Comparison of ENCODE assay signal across 8 cellular contexts in the genomic region with DNA sequence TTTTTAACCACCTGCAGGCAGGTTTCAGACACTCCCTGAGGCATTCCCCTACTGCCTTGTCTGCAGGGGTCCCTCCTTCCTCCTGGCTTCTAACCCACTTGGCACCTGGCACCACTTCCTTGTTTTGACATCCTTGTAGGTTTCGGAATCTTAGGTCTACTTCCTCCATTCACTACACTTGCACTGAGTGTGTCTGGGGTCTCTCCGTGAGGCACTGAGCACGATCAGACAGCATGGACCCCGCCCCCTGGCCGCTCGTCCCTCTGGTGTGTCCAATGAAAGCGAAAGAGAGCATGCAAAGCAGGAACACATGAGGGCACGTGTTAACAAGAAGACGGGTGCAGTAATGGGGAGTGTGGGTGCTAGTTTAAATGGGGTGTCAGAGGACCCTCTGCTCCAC.
DNase-seq lines count a peak whose midpoint lies in the region; ATAC-seq, FAIRE-seq and TF ChIP-seq lines count a peak whose summit lies in the region.

No MANE protein-coding gene starts in this region.

- H4K20me1 ChIP-seq in astrocyte (ENCODE audit: insufficient read depth, low read length): no peaks in the 10 kb centered on the region

- peak; percentile 94 for ATAC-seq in GM18505 (IDR thresholded peaks at IDR 0.05; ENCODE audit: unreplicated experiment)
- ATAC-seq in GM21825 (IDR thresholded peaks at IDR 0.05; ENCODE audit: unreplicated experiment): peak; percentile 89
- no peak for ATAC-seq in thoracic aorta (ENCODE audit: insufficient number of reproducible peaks, low FRiP score, low read depth)

- H3K4me3 ChIP-seq in astrocyte (ENCODE audit: insufficient read depth, low read depth, low read length) (no peak overlapping the region), thoracic aorta (peak overlapping the region; percentile 36), sigmoid colon (no peak overlapping the region)

- H3K36me3 ChIP-seq in astrocyte (ENCODE audit: insufficient read depth, low read length) (no peaks in the 10 kb centered on the region), thoracic aorta (no peaks in the 10 kb centered on the region), sigmoid colon (no peaks in the 10 kb centered on the region)

- H3K4me3 Mint-ChIP-seq in astrocyte (ENCODE audit: unreplicated experiment): no peak overlapping the region

- no peak for FAIRE-seq in astrocyte (lab: Jason Lieb, UNC)

- no peaks in the 10 kb centered on the region for H3K36me3 Mint-ChIP-seq in astrocyte (ENCODE audit: low read depth, unreplicated experiment)

- no peak overlapping the region for H3K9ac ChIP-seq in astrocyte (ENCODE audit: low read length)

- no peaks in the 10 kb centered on the region for H3K79me2 ChIP-seq in astrocyte (ENCODE audit: insufficient read depth, low read length)

- TF ChIP-seq CTCF in astrocyte (IDR thresholded peaks at IDR 0.05; ENCODE audit: insufficient read depth, low read depth, low read length): no peak
- TF ChIP-seq CTCF in thoracic aorta (IDR thresholded peaks at IDR 0.05): no peak
- no peak for TF ChIP-seq CTCF in sigmoid colon (IDR thresholded peaks at IDR 0.05)

- H3K27me3 ChIP-seq in astrocyte (ENCODE audit: insufficient read depth, low read length) (no peaks in the 10 kb centered on the region), thoracic aorta (replicated peaks; ENCODE audit: insufficient read depth) (no peaks in the 10 kb centered on the region), sigmoid colon (no peaks in the 10 kb centered on the region)

- DNase-seq in LoVo (ENCODE audit: low spot score): peak; percentile 38
- no peak for DNase-seq in astrocyte (ENCODE audit: low read depth)
- DNase-seq in thoracic aorta (ENCODE audit: low spot score): no peak
- no peak for DNase-seq in NCI-H82 treated with DMSO at 0.1 percent for 48 hours (lab: John Stamatoyannopoulos, UW; ENCODE audit: unreplicated experiment)
- no peak for DNase-seq in NCI-H510A treated with DMSO at 0.1 percent for 48 hours (lab: John Stamatoyannopoulos, UW)
- no peak for DNase-seq in sigmoid colon

- H2AFZ ChIP-seq in astrocyte (ENCODE audit: low read depth, low read length): peak overlapping the region; percentile 26

- no peak for TF ChIP-seq POLR2A in GM18505 (IDR thresholded peaks at IDR 0.05; ENCODE audit: borderline replicate concordance, extremely low read depth, insufficient read depth, insufficient read length)
- TF ChIP-seq POLR2A in sigmoid colon (IDR thresholded peaks at IDR 0.05): no peak

- no peak overlapping the region for H3K4me2 ChIP-seq in astrocyte (ENCODE audit: low read length)

- H3K9me3 ChIP-seq in astrocyte (ENCODE audit: insufficient read depth, low read depth, low read length) (no peaks in the 10 kb centered on the region), thoracic aorta (no peaks in the 10 kb centered on the region), sigmoid colon (no peaks in the 10 kb centered on the region)

- intact Hi-C loops in sigmoid colon (cut with DNase I): no loop called here

- H3K4me1 ChIP-seq in astrocyte (ENCODE audit: insufficient read depth, low read length) (peaks cover 7% of the 10 kb centered on the region), thoracic aorta (ENCODE audit: control insufficient read depth in 1 of 2, low read depth in 2 of 2) (no peaks in the 10 kb centered on the region), sigmoid colon (peaks cover 0 to 4% (median 1%) of the 10 kb centered on the region in 4 donors)

- H3K27ac ChIP-seq in astrocyte (ENCODE audit: low read depth, low read length): no peak overlapping the region
- no peak overlapping the region for H3K27ac ChIP-seq in thoracic aorta
- H3K27ac ChIP-seq in sigmoid colon: no peak overlapping the region

- H3K9me3 Mint-ChIP-seq in astrocyte (ENCODE audit: unreplicated experiment): peaks cover 7% of the 10 kb centered on the region

- 16 to 23% methylated on average over 9 of the region's 9 CpGs for WGBS in sigmoid colon, 2 donors

- no peak overlapping the region for H3K27ac Mint-ChIP-seq in astrocyte (ENCODE audit: unreplicated experiment)

- peaks cover 12% of the 10 kb centered on the region for H3K4me1 Mint-ChIP-seq in astrocyte (ENCODE audit: low read depth, unreplicated experiment)

- no peak for TF ChIP-seq EP300 in sigmoid colon (IDR thresholded peaks at IDR 0.05)

- no peaks in the 10 kb centered on the region for H3K27me3 Mint-ChIP-seq in astrocyte (ENCODE audit: low read depth, unreplicated experiment)
